In genomic region chr13:52029569-52029968, GRCh38 we compare ENCODE assay signal across 21 cellular contexts.
"Had no signal": no experiment of that assay in that cellular context is flagged by ENCODE, and none has a peak within 500 bp of the region (broad histone marks: within the 10 kb centered on the region; RNA-seq: fewer than 3 reads in every experiment).

No MANE protein-coding gene starts in this region.

- H3K4me3 Mint-ChIP-seq: activated CD4-positive, alpha-beta T cell treated with anti-CD3 and anti-CD28 coated beads for 36 hours; activated CD8-positive, alpha-beta T cell treated with anti-CD3 and anti-CD28 coated beads for 36 hours; activated naive CD4-positive, alpha-beta T cell treated with anti-CD3 and anti-CD28 coated beads for 36 hours; activated T-cell treated with anti-CD3 and anti-CD28 coated beads, Interleukin-2, amount 50 U/mL, for 24 hours; brain; neural progenitor cell; T-helper 2 cell treated with Interferon-gamma antibody and Interleukin-4, amounts not matched to agents 5 μg/mL and 100 μg/mL, for 36 hours had no signal

- H3K4me1 ChIP-seq: gastrocnemius medialis, neural progenitor cell, prostate gland, right atrium auricular region, tibial nerve, uterus had no signal

- H3K27me3 Mint-ChIP-seq: activated CD4-positive, alpha-beta T cell treated with anti-CD3 and anti-CD28 coated beads for 36 hours; activated CD8-positive, alpha-beta T cell treated with anti-CD3 and anti-CD28 coated beads for 36 hours; activated T-cell treated with anti-CD3 and anti-CD28 coated beads, Interleukin-2, amount 50 U/mL, for 24 hours; brain; naive thymus-derived CD4-positive, alpha-beta T cell had no signal

- H3K27ac Mint-ChIP-seq: activated CD4-positive, alpha-beta T cell treated with anti-CD3 and anti-CD28 coated beads for 36 hours; activated CD8-positive, alpha-beta T cell treated with anti-CD3 and anti-CD28 coated beads for 36 hours; activated naive CD4-positive, alpha-beta T cell treated with anti-CD3 and anti-CD28 coated beads for 36 hours; activated T-cell treated with anti-CD3 and anti-CD28 coated beads, Interleukin-2, amount 50 U/mL, for 24 hours; brain; neural progenitor cell; T-helper 2 cell treated with Interferon-gamma antibody and Interleukin-4, amounts not matched to agents 5 μg/mL and 100 μg/mL, for 36 hours had no signal

- ATAC-seq: activated CD4-positive, alpha-beta T cell treated with anti-CD3 and anti-CD28 coated beads for 36 hours; activated CD8-positive, alpha-beta T cell treated with anti-CD3 and anti-CD28 coated beads for 36 hours; esophagus mucosa; gastrocnemius medialis; heart left ventricle; naive thymus-derived CD4-positive, alpha-beta T cell; stimulated activated naive CD8-positive, alpha-beta T cell treated with anti-CD3 and anti-CD28 coated beads, Interleukin-15, Interleukin-2, amounts not matched to agents 100 U/mL and 50 U/mL, for 24 hours had no signal

- DNase-seq: activated CD4-positive, alpha-beta T cell treated with anti-CD3 and anti-CD28 coated beads for 36 hours; activated CD8-positive, alpha-beta T cell treated with anti-CD3 and anti-CD28 coated beads for 36 hours; activated naive CD4-positive, alpha-beta T cell treated with anti-CD3 and anti-CD28 coated beads for 36 hours; activated T-cell treated with anti-CD3 and anti-CD28 coated beads, Interleukin-2, amount 50 U/mL, for 24 hours; anterior cingulate cortex; caudate nucleus; gastrocnemius medialis; heart left ventricle; left ventricle myocardium inferior; mesenchymal stem cell; naive thymus-derived CD4-positive, alpha-beta T cell; stimulated activated CD4-positive, alpha-beta T cell treated with anti-CD3 and anti-CD28 coated beads, Interleukin-2, amount 100 ng/mL, for 24 hours; stimulated activated naive CD8-positive, alpha-beta T cell treated with anti-CD3 and anti-CD28 coated beads, Interleukin-15, Interleukin-2, amounts not matched to agents 100 U/mL and 50 U/mL, for 24 hours; uterus had no signal

- H3K9me3 ChIP-seq: gastrocnemius medialis, heart left ventricle, left ventricle myocardium inferior, prostate gland, right atrium auricular region, uterus had no signal

- H3K4me3 ChIP-seq: gastrocnemius medialis, heart left ventricle, left ventricle myocardium inferior, neural progenitor cell, prostate gland, right atrium auricular region, tibial nerve, uterus had no signal

- H3K36me3 ChIP-seq: prostate gland, uterus had no signal

- H3K27ac ChIP-seq: gastrocnemius medialis, heart left ventricle, left ventricle myocardium inferior, neural progenitor cell, prostate gland, right atrium auricular region, tibial nerve, uterus had no signal

- H3K9ac ChIP-seq: neural progenitor cell had no signal

- H3K27me3 ChIP-seq: gastrocnemius medialis, heart left ventricle, neural progenitor cell, right atrium auricular region, tibial nerve, uterus had no signal
